ENCODE assay signal across 1 cellular context in the genomic region with DNA sequence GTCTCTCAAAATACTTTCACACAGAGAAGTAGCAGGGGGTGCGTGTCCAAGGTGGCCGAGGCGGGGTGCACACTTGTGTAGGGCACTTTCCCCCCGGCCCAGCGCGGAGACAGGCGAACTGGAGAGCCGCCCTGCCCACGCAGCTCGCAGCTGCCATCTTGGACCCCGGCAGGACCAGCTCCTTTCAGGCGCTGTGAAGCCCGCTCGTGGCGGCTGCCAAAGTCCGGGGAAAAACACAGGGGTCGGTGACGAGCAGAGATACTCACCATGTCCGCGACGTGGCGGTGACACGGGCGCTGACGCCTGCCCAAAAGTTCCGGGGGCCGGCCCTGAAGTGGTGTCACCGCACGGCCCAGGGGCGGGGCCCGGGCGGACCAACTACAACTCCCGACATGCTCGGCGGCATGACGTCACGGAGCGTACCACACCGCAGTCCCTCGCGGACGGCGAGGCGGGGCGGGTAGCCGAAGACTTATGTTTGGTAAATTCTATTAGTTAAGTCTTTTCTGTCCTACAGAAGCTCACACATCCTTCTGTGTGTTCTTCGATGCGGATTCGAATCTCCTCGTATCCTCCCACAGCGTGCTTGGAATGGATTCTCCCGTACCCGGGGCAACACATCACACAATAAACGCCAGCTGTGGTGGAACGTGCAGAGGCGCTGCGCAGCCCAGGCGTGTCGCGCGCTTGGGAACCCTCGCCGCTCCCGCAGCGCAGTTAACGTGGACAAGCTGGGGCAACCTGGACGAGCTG.
TF ChIP-seq lines count a peak whose summit lies in the region.

A gene with protein sequence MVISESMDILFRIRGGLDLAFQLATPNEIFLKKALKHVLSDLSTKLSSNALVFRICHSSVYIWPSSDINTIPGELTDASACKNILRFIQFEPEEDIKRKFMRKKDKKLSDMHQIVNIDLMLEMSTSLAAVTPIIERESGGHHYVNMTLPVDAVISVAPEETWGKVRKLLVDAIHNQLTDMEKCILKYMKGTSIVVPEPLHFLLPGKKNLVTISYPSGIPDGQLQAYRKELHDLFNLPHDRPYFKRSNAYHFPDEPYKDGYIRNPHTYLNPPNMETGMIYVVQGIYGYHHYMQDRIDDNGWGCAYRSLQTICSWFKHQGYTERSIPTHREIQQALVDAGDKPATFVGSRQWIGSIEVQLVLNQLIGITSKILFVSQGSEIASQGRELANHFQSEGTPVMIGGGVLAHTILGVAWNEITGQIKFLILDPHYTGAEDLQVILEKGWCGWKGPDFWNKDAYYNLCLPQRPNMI (minus strand): TSS at position 365 of the 753 bp plus-strand sequence. CDS start 96 bp downstream, at position 269.

TF ChIP-seq in HEK293, 187 proteins besides CTCF, POLR2A, EP300 and RAD21 (continued from another document and continues in another):
- TF ChIP-seq, protein P1, sequence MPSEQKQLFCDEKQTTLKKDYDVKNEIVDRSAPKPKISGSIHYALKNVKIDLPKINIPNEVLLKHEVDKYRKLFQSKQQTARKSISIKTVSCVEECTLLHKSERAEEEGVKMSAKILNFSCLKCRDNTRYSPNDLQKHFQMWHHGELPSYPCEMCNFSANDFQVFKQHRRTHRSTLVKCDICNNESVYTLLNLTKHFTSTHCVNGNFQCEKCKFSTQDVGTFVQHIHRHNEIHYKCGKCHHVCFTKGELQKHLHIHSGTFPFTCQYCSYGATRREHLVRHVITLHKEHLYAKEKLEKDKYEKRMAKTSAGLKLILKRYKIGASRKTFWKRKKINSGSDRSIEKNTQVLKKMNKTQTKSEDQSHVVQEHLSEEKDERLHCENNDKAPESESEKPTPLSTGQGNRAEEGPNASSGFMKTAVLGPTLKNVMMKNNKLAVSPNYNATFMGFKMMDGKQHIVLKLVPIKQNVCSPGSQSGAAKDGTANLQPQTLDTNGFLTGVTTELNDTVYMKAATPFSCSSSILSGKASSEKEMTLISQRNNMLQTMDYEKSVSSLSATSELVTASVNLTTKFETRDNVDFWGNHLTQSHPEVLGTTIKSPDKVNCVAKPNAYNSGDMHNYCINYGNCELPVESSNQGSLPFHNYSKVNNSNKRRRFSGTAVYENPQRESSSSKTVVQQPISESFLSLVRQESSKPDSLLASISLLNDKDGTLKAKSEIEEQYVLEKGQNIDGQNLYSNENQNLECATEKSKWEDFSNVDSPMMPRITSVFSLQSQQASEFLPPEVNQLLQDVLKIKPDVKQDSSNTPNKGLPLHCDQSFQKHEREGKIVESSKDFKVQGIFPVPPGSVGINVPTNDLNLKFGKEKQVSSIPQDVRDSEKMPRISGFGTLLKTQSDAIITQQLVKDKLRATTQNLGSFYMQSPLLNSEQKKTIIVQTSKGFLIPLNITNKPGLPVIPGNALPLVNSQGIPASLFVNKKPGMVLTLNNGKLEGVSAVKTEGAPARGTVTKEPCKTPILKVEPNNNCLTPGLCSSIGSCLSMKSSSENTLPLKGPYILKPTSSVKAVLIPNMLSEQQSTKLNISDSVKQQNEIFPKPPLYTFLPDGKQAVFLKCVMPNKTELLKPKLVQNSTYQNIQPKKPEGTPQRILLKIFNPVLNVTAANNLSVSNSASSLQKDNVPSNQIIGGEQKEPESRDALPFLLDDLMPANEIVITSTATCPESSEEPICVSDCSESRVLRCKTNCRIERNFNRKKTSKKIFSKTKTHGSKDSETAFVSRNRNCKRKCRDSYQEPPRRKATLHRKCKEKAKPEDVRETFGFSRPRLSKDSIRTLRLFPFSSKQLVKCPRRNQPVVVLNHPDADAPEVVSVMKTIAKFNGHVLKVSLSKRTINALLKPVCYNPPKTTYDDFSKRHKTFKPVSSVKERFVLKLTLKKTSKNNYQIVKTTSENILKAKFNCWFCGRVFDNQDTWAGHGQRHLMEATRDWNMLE (tag by site-specific recombination; conservative IDR thresholded peaks at IDR 0.05; ENCODE audit: low read depth) = no peak
- TF ChIP-seq ZNF174 (tag by site-specific recombination; IDR thresholded peaks at IDR 0.05) (no peak), GLIS2 (tag by site-specific recombination; IDR thresholded peaks at IDR 0.05) (peak; percentile 43; the same call in 1 of the 2 replicates), ZBTB48 (tag by site-specific recombination; IDR thresholded peaks at IDR 0.05) (no peak), KLF8 (tag by site-specific recombination; IDR thresholded peaks at IDR 0.05) (peak; percentile 88), ZNF768 (tag by site-specific recombination; IDR thresholded peaks at IDR 0.05) (no peak), GLIS1 (tag by site-specific recombination; IDR thresholded peaks at IDR 0.05) (no peak), EGR2 (tag by site-specific recombination; IDR thresholded peaks at IDR 0.05; ENCODE audit: low read depth) (peak; percentile 49; the same call in 1 of the 2 replicates), ZNF311 (tag by site-specific recombination; IDR thresholded peaks at IDR 0.05; ENCODE audit: borderline replicate concordance) (no peak), ZBTB8A (tag by site-specific recombination; IDR thresholded peaks at IDR 0.05) (peak; percentile 46; the same call in 1 of the 2 replicates), TRIM28 (IDR thresholded peaks at IDR 0.05; ENCODE audit: borderline replicate concordance, low read length) (no peak), ZNF202 (tag by site-specific recombination; IDR thresholded peaks at IDR 0.05; ENCODE audit: borderline replicate concordance) (no peak), HOXC10 (CRISPR knock-in tag; IDR thresholded peaks at IDR 0.05) (no peak), ZBTB21 (tag by site-specific recombination; IDR thresholded peaks at IDR 0.05) (peak; percentile 94), ZNF23 (tag by site-specific recombination; IDR thresholded peaks at IDR 0.05; ENCODE audit: borderline replicate concordance) (no peak), SP7 (tag by site-specific recombination; IDR thresholded peaks at IDR 0.05) (peak; percentile 71), ZNF121 (tag by site-specific recombination; IDR thresholded peaks at IDR 0.05) (no peak), SCRT2 (tag by site-specific recombination; IDR thresholded peaks at IDR 0.05) (no peak), ZNF610 (tag by site-specific recombination; IDR thresholded peaks at IDR 0.05; ENCODE audit: borderline replicate concordance) (peak; percentile 83; the same call in 1 of the 2 replicates), KLF10 (tag by site-specific recombination; IDR thresholded peaks at IDR 0.05) (no peak; the same call in 1 of the 2 replicates), ZNF548 (tag by site-specific recombination; IDR thresholded peaks at IDR 0.05) (no peak), ZNF335 (tag by site-specific recombination; conservative IDR thresholded peaks at IDR 0.05) (peak; percentile 99), ZIC2 (tag by site-specific recombination; IDR thresholded peaks at IDR 0.05) (peak; percentile 63), ZNF354C (tag by site-specific recombination; IDR thresholded peaks at IDR 0.05; ENCODE audit: borderline replicate concordance, low read depth) (no peak), FEZF1 (tag by site-specific recombination; IDR thresholded peaks at IDR 0.05) (no peak), SALL2 (tag by site-specific recombination; IDR thresholded peaks at IDR 0.05; ENCODE audit: borderline replicate concordance) (no peak), ZNF155 (tag by site-specific recombination; IDR thresholded peaks at IDR 0.05) (no peak), ZNF341 (tag by site-specific recombination; IDR thresholded peaks at IDR 0.05; ENCODE audit: low read depth) (0 out of 2 replicates have a peak, but pooled peaks have one; percentile 8), GLI4 (tag by site-specific recombination; IDR thresholded peaks at IDR 0.05) (no peak), IKZF3 (tag by site-specific recombination; IDR thresholded peaks at IDR 0.05) (no peak), ZNF677 (tag by site-specific recombination; IDR thresholded peaks at IDR 0.05) (no peak), ZNF2 (tag by site-specific recombination; IDR thresholded peaks at IDR 0.05) (no peak)
- TF ChIP-seq, protein P2, sequence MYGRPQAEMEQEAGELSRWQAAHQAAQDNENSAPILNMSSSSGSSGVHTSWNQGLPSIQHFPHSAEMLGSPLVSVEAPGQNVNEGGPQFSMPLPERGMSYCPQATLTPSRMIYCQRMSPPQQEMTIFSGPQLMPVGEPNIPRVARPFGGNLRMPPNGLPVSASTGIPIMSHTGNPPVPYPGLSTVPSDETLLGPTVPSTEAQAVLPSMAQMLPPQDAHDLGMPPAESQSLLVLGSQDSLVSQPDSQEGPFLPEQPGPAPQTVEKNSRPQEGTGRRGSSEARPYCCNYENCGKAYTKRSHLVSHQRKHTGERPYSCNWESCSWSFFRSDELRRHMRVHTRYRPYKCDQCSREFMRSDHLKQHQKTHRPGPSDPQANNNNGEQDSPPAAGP (tag by site-specific recombination; IDR thresholded peaks at IDR 0.05) = no peak
- TF ChIP-seq, protein P3, sequence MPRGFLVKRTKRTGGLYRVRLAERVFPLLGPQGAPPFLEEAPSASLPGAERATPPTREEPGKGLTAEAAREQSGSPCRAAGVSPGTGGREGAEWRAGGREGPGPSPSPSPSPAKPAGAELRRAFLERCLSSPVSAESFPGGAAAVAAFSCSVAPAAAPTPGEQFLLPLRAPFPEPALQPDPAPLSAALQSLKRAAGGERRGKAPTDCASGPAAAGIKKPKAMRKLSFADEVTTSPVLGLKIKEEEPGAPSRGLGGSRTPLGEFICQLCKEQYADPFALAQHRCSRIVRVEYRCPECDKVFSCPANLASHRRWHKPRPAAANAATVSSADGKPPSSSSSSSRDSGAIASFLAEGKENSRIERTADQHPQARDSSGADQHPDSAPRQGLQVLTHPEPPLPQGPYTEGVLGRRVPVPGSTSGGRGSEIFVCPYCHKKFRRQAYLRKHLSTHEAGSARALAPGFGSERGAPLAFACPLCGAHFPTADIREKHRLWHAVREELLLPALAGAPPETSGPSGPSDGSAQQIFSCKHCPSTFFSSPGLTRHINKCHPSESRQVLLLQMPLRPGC (tag by site-specific recombination; IDR thresholded peaks at IDR 0.05) = peak; percentile 95
- TF ChIP-seq, protein P4, sequence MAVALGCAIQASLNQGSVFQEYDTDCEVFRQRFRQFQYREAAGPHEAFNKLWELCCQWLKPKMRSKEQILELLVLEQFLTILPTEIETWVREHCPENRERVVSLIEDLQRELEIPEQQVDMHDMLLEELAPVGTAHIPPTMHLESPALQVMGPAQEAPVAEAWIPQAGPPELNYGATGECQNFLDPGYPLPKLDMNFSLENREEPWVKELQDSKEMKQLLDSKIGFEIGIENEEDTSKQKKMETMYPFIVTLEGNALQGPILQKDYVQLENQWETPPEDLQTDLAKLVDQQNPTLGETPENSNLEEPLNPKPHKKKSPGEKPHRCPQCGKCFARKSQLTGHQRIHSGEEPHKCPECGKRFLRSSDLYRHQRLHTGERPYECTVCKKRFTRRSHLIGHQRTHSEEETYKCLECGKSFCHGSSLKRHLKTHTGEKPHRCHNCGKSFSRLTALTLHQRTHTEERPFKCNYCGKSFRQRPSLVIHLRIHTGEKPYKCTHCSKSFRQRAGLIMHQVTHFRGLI (tag by site-specific recombination; IDR thresholded peaks at IDR 0.05) = no peak
- TF ChIP-seq, protein P5, sequence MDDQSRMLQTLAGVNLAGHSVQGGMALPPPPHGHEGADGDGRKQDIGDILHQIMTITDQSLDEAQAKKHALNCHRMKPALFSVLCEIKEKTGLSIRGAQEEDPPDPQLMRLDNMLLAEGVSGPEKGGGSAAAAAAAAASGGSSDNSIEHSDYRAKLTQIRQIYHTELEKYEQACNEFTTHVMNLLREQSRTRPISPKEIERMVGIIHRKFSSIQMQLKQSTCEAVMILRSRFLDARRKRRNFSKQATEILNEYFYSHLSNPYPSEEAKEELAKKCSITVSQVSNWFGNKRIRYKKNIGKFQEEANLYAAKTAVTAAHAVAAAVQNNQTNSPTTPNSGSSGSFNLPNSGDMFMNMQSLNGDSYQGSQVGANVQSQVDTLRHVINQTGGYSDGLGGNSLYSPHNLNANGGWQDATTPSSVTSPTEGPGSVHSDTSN (CRISPR knock-in tag; IDR thresholded peaks at IDR 0.05) = no peak
- TF ChIP-seq, protein P6, sequence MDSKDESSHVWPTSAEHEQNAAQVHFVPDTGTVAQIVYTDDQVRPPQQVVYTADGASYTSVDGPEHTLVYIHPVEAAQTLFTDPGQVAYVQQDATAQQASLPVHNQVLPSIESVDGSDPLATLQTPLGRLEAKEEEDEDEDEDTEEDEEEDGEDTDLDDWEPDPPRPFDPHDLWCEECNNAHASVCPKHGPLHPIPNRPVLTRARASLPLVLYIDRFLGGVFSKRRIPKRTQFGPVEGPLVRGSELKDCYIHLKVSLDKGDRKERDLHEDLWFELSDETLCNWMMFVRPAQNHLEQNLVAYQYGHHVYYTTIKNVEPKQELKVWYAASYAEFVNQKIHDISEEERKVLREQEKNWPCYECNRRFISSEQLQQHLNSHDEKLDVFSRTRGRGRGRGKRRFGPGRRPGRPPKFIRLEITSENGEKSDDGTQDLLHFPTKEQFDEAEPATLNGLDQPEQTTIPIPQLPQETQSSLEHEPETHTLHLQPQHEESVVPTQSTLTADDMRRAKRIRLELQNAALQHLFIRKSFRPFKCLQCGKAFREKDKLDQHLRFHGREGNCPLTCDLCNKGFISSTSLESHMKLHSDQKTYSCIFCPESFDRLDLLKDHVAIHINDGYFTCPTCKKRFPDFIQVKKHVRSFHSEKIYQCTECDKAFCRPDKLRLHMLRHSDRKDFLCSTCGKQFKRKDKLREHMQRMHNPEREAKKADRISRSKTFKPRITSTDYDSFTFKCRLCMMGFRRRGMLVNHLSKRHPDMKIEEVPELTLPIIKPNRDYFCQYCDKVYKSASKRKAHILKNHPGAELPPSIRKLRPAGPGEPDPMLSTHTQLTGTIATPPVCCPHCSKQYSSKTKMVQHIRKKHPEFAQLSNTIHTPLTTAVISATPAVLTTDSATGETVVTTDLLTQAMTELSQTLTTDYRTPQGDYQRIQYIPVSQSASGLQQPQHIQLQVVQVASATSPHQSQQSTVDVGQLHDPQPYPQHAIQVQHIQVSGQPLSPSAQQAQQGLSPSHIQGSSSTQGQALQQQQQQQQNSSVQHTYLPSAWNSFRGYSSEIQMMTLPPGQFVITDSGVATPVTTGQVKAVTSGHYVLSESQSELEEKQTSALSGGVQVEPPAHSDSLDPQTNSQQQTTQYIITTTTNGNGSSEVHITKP (tag by site-specific recombination; IDR thresholded peaks at IDR 0.05) = peak; percentile 99
- TF ChIP-seq, protein P7, sequence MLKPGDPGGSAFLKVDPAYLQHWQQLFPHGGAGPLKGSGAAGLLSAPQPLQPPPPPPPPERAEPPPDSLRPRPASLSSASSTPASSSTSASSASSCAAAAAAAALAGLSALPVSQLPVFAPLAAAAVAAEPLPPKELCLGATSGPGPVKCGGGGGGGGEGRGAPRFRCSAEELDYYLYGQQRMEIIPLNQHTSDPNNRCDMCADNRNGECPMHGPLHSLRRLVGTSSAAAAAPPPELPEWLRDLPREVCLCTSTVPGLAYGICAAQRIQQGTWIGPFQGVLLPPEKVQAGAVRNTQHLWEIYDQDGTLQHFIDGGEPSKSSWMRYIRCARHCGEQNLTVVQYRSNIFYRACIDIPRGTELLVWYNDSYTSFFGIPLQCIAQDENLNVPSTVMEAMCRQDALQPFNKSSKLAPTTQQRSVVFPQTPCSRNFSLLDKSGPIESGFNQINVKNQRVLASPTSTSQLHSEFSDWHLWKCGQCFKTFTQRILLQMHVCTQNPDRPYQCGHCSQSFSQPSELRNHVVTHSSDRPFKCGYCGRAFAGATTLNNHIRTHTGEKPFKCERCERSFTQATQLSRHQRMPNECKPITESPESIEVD (tag by site-specific recombination; IDR thresholded peaks at IDR 0.05) = no peak
